ENCODE assay signal across 1 cellular context in genomic region chr10:43284341-43284910, GRCh38.
TF ChIP-seq lines count a peak whose summit lies in the region.

No MANE protein-coding gene starts in this region.

TF ChIP-seq in K562, 482 proteins besides CTCF, POLR2A, EP300 and RAD21 (continued from another document):
- 0 out of 2 replicates have a peak, but pooled peaks have one; percentile 30 for TF ChIP-seq PBX2 (CRISPR knock-in tag; IDR thresholded peaks at IDR 0.05; ENCODE audit: low read depth)
- TF ChIP-seq PBX2 (tag; conservative IDR thresholded peaks at IDR 0.05; ENCODE audit: low read depth), result peak; percentile 47
